22 cellular contexts compared by ENCODE assay signal in the genomic region with DNA sequence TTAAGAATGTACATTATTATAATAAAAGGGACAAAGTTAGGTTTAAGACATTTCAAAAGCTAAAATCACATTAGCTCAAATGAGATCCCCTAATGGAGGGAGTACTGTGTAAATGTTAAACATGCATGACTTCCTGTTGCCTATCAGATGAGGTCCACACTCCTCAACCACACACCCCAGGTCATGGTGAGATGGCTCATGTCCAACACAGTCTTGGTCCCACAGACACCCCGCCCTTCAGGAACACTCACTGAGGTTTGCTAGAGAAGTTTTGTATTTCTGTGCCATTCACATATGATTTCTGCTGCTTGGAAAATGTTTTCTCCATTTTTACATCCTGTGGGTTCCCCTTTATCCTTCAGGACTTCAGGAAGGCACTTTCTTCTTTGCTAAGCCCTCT.
A peak's percentile ranks its signal among the peaks of the same experiment; 100 is the strongest.
DNase-seq lines count a peak whose midpoint lies in the region; ATAC-seq and TF ChIP-seq lines count a peak whose summit lies in the region.
"Had no signal": no experiment of that assay in that cellular context is flagged by ENCODE, and none has a peak within 500 bp of the region (broad histone marks: within the 10 kb centered on the region; RNA-seq: fewer than 3 reads in every experiment).

No MANE protein-coding gene starts in this region.

- intact Hi-C loops in OCI-LY7 (cut with micrococcal nuclease; ENCODE audit: unreplicated experiment): no loop called here

- H4K91ac ChIP-seq in neuronal stem cell (ENCODE audit: low read depth, low read length, poor library complexity): no peak overlapping the region

- H3K27ac Mint-ChIP-seq in activated naive CD8-positive, alpha-beta T cell treated with anti-CD3 and anti-CD28 coated beads, Interleukin-2, amount 50 U/mL, for 24 hours: no peak overlapping the region
- H3K27ac Mint-ChIP-seq: CD14-positive monocyte had no signal

- DNase-seq in OCI-LY7 (ENCODE audit: low spot score) (no peak), choroid plexus epithelial cell (ENCODE audit: low read depth) (peak; percentile 16), neuronal stem cell (ENCODE audit: low spot score) (no peak), HCEC 1CT (no peak), HK-2 (ENCODE audit: unreplicated experiment) (no peak), right atrium auricular region (ENCODE audit: low spot score) (no peak)
- DNase-seq in activated naive CD8-positive, alpha-beta T cell treated with anti-CD3 and anti-CD28 coated beads, Interleukin-2, amount 50 U/mL, for 24 hours: no peak
- DNase-seq: DMS53, GDM1, MV-4-11, NCI-H1105 treated with DMSO at 0.1 percent for 48 hours, NCI-H2029 treated with DMSO at 0.1 percent for 48 hours, NCI-H345, NCI-H524 treated with DMSO at 0.1 percent for 48 hours, NCI-H82, PC-9, SIG-M5 had no signal

- H3K79me2 ChIP-seq in OCI-LY7 (ENCODE audit: insufficient read depth, low read depth, low read length): no peaks in the 10 kb centered on the region

- no peak overlapping the region for H3K4me2 ChIP-seq in OCI-LY7 (ENCODE audit: low read length)
- H3K4me2 ChIP-seq in neuronal stem cell (ENCODE audit: insufficient read depth, low read length, poor library complexity, severe bottlenecking): no peak overlapping the region
- H3K4me2 ChIP-seq: KMS-11, PC-9 had no signal

- H2BK120ac ChIP-seq in neuronal stem cell (ENCODE audit: low read depth, low read length): no peak overlapping the region

- ATAC-seq in activated naive CD8-positive, alpha-beta T cell treated with anti-CD3 and anti-CD28 coated beads, Interleukin-2, amount 50 U/mL, for 24 hours: no peak
- ATAC-seq: SK-N-SH treated with all-trans-retinoic acid at 6 μM for 48 hours had no signal

- H3K4me3 ChIP-seq in OCI-LY7 (ENCODE audit: low read depth, low read length, poor library complexity, severe bottlenecking): no peak overlapping the region
- no peak overlapping the region for H3K4me3 ChIP-seq in choroid plexus epithelial cell (ENCODE audit: low read depth, low read length)
- H3K4me3 ChIP-seq in neuronal stem cell (ENCODE audit: low read length in 2 of 2): no peak overlapping the region
- no peak overlapping the region for H3K4me3 ChIP-seq in right atrium auricular region
- H3K4me3 ChIP-seq: PC-9 had no signal

- BruUV-seq in OCI-LY7 (replicated peaks; lab: Mats Ljungman, UMichigan): no TSS peak

- H3K27me3 Mint-ChIP-seq in activated naive CD8-positive, alpha-beta T cell treated with anti-CD3 and anti-CD28 coated beads, Interleukin-2, amount 50 U/mL, for 24 hours: peaks cover 2% of the 10 kb centered on the region

- H3K4me1 ChIP-seq in OCI-LY7 (ENCODE audit: insufficient read depth, low read length, poor library complexity, severe bottlenecking) (peaks cover 11% of the 10 kb centered on the region), neuronal stem cell (ENCODE audit: control insufficient read depth in 2 of 2, insufficient read depth in 1 of 2, low read depth in 1 of 2, low read length in 2 of 2) (peaks cover 11 to 28% of the 10 kb centered on the region in 2 donors), right atrium auricular region (no peaks in the 10 kb centered on the region)

- no peak overlapping the region for H2BK15ac ChIP-seq in neuronal stem cell (ENCODE audit: low read length)

- H3K36me3 ChIP-seq in OCI-LY7 (ENCODE audit: insufficient read depth, low read length) (no peaks in the 10 kb centered on the region), neuronal stem cell (replicated peaks in 1 of 2; ENCODE audit: control insufficient read depth in 2 of 2, insufficient read depth in 2 of 2, low read length in 2 of 2) (no peaks in the 10 kb centered on the region), right atrium auricular region (no peaks in the 10 kb centered on the region)

- TF ChIP-seq CTCF in C4-2B (conservative IDR thresholded peaks at IDR 0.05) (no peak), OCI-LY7 (conservative IDR thresholded peaks at IDR 0.05; ENCODE audit: low read length) (no peak), choroid plexus epithelial cell (conservative IDR thresholded peaks at IDR 0.05; ENCODE audit: low read depth, low read length) (no peak), right atrium auricular region (IDR thresholded peaks at IDR 0.05) (no peak)

- H2AFZ ChIP-seq in OCI-LY7 (ENCODE audit: low read length): peak overlapping the region; percentile 41; the same call in 1 of the 2 replicates
- H2AFZ ChIP-seq in neuronal stem cell (ENCODE audit: low read length): peak overlapping the region; percentile 60
- H2AFZ ChIP-seq: PC-9 had no signal

- H3K27ac ChIP-seq in C4-2B: peak overlapping the region; percentile 63
- H3K27ac ChIP-seq in OCI-LY7 (ENCODE audit: low read depth, low read length, poor library complexity, severe bottlenecking): no peak overlapping the region
- no peak overlapping the region for H3K27ac ChIP-seq in neuronal stem cell (replicated peaks; ENCODE audit: low read length)
- no peak overlapping the region for H3K27ac ChIP-seq in right atrium auricular region
- H3K27ac ChIP-seq: 22Rv1, KMS-11, PC-9 had no signal

- no peaks in the 10 kb centered on the region for H3K27me3 ChIP-seq in neuronal stem cell (ENCODE audit: control insufficient read depth in 3 of 3, insufficient read depth in 3 of 3, low read depth in 1 of 3, low read length in 3 of 3)
- H3K27me3 ChIP-seq in right atrium auricular region: no peaks in the 10 kb centered on the region

- no peak overlapping the region for H3K4ac ChIP-seq in neuronal stem cell (ENCODE audit: low read length)

- H3K23ac ChIP-seq in neuronal stem cell (ENCODE audit: low read depth, low read length, poor library complexity): no peak overlapping the region

- H3K9ac ChIP-seq in neuronal stem cell (ENCODE audit: low read depth, low read length, poor library complexity): no peak overlapping the region
- H3K9ac ChIP-seq: KMS-11 had no signal

- POLR2A ChIA-PET in OCI-LY7 (lab: Charles Lee): interaction anchor here (0.8 kb wide), 1 partner anchor 39 kb away, joined by 5 read pairs; no protein-coding TSS in a partner anchor

- no peaks in the 10 kb centered on the region for H3K79me1 ChIP-seq in neuronal stem cell (ENCODE audit: low read depth, low read length)

- no CpG with 5 or more reads among the region's 1 CpG for WGBS in neuronal stem cell (ENCODE audit: extremely low coverage in 2 of 2, insufficient read length in 2 of 2, insufficient replicate concordance in 1 of 2), 2 donors

- H2BK5ac ChIP-seq in neuronal stem cell (ENCODE audit: low read length): no peak overlapping the region

- H2BK12ac ChIP-seq in neuronal stem cell (ENCODE audit: low read length): no peak overlapping the region

- no peaks in the 10 kb centered on the region for H4K20me1 ChIP-seq in OCI-LY7 (ENCODE audit: insufficient read depth, low read length)

- no peak overlapping the region for H4K8ac ChIP-seq in neuronal stem cell (ENCODE audit: low read depth, low read length)

- H3K18ac ChIP-seq in neuronal stem cell (ENCODE audit: low read length): no peak overlapping the region

- H2AK5ac ChIP-seq in neuronal stem cell (ENCODE audit: low read depth, low read length): no peak overlapping the region

- H3K36me3 Mint-ChIP-seq in activated naive CD8-positive, alpha-beta T cell treated with anti-CD3 and anti-CD28 coated beads, Interleukin-2, amount 50 U/mL, for 24 hours (ENCODE audit: low read depth): no peaks in the 10 kb centered on the region
- H3K36me3 Mint-ChIP-seq: CD14-positive monocyte had no signal

- H3K4me1 Mint-ChIP-seq in activated naive CD8-positive, alpha-beta T cell treated with anti-CD3 and anti-CD28 coated beads, Interleukin-2, amount 50 U/mL, for 24 hours: no peaks in the 10 kb centered on the region
- H3K4me1 Mint-ChIP-seq: CD14-positive monocyte had no signal

- no peaks in the 10 kb centered on the region for H3K9me3 ChIP-seq in OCI-LY7 (ENCODE audit: low read length)
- no peaks in the 10 kb centered on the region for H3K9me3 ChIP-seq in neuronal stem cell (replicated peaks in 1 of 2; ENCODE audit: control insufficient read depth in 2 of 2, insufficient read depth in 1 of 2, low read depth in 1 of 2, low read length in 2 of 2)
- no peaks in the 10 kb centered on the region for H3K9me3 ChIP-seq in right atrium auricular region

- no peak overlapping the region for H3K4me3 Mint-ChIP-seq in activated naive CD8-positive, alpha-beta T cell treated with anti-CD3 and anti-CD28 coated beads, Interleukin-2, amount 50 U/mL, for 24 hours
- H3K4me3 Mint-ChIP-seq: CD14-positive monocyte had no signal

- H3K14ac ChIP-seq in neuronal stem cell (ENCODE audit: low read length): no peak overlapping the region

- H3K9me3 Mint-ChIP-seq in activated naive CD8-positive, alpha-beta T cell treated with anti-CD3 and anti-CD28 coated beads, Interleukin-2, amount 50 U/mL, for 24 hours: peaks cover 6% of the 10 kb centered on the region

- CTCF ChIA-PET in OCI-LY7 (lab: Charles Lee; ENCODE audit: unreplicated experiment): no interaction called here

- no peaks in the 10 kb centered on the region for H3K9me2 ChIP-seq in OCI-LY7 (ENCODE audit: insufficient read depth, low read length)
